10 cellular contexts compared by ENCODE assay signal in genomic region chr3:147412917-147413711, GRCh38. TPM values are rescaled to one million over a fixed set of nuclear protein-coding genes. Genes with fewer than 3 reads are reported as not detected.
DNase-seq lines count a peak whose midpoint lies in the region; ATAC-seq and TF ChIP-seq lines count a peak whose summit lies in the region.
"Had no signal": no experiment of that assay in that cellular context is flagged by ENCODE, and none has a peak within 500 bp of the region (broad histone marks: within the 10 kb centered on the region; RNA-seq: fewer than 3 reads in every experiment).

No MANE protein-coding gene starts in this region.

- H2BK12ac ChIP-seq in H9 (ENCODE audit: insufficient read length, low read depth, low read length): no peak overlapping the region

- H3T11ph ChIP-seq in H9 (ENCODE audit: low read length): no peak overlapping the region

- H4K91ac ChIP-seq in H9 (ENCODE audit: insufficient read length, low read depth, low read length): no peak overlapping the region

- no peak overlapping the region for H2BK20ac ChIP-seq in H9 (ENCODE audit: low read depth, low read length, poor library complexity, severe bottlenecking)

- H3K27me3 ChIP-seq in H9 (ENCODE audit: insufficient read depth, low read length) (peaks cover 78% of the 10 kb centered on the region), gastrocnemius medialis (peaks cover 17 to 33% (median 21%) of the 10 kb centered on the region in 3 donors)

- peaks cover 34% of the 10 kb centered on the region for H3K23me2 ChIP-seq in H9 (ENCODE audit: insufficient read length, low read depth, low read length, poor library complexity, severe bottlenecking)

- no peaks in the 10 kb centered on the region for H3K36me3 ChIP-seq in gastrocnemius medialis

- no peak overlapping the region for H3K9ac ChIP-seq in H9 (ENCODE audit: extremely low read depth, insufficient read length, low read length)

- no peak for ATAC-seq in gastrocnemius medialis
- ATAC-seq in GM18505 (IDR thresholded peaks at IDR 0.05; ENCODE audit: unreplicated experiment): no peak

- peak overlapping the region; percentile 70 for H3K4me2 ChIP-seq in H9 (ENCODE audit: insufficient read depth, insufficient read length, low read length)

- peak overlapping the region; percentile 0 to 79; a peak in 4 of 5 replicates for H3K4me3 Mint-ChIP-seq in H9
- peak overlapping the region; percentile 5 for H3K4me3 Mint-ChIP-seq in activated T-helper 1 cell treated with anti-CD3 and anti-CD28 coated beads, Interleukin-12 subunit alpha, Interleukin-12 subunit beta, Interleukin-2, Interleukin-4 antibody, amounts not matched to agents 30 ng/mL and 10 ng/mL and 1 ng/mL, durations not matched to agents 14 hours and 24 hours and 36 hours

- H3K9me3 ChIP-seq in H9 (ENCODE audit: control insufficient read depth, low read depth, low read length): no peaks in the 10 kb centered on the region
- no peaks in the 10 kb centered on the region for H3K9me3 ChIP-seq in gastrocnemius medialis

- peaks cover 0 to 3% of the 10 kb centered on the region in 2 experiments; a peak in 1 of 5 replicates for H3K9me3 Mint-ChIP-seq in H9
- H3K9me3 Mint-ChIP-seq in activated T-helper 1 cell treated with anti-CD3 and anti-CD28 coated beads, Interleukin-12 subunit alpha, Interleukin-12 subunit beta, Interleukin-2, Interleukin-4 antibody, amounts not matched to agents 30 ng/mL and 10 ng/mL and 1 ng/mL, durations not matched to agents 14 hours and 24 hours and 36 hours: peaks cover 12% of the 10 kb centered on the region

- no peaks in the 10 kb centered on the region; a peak in 1 of 7 replicates for H3K36me3 Mint-ChIP-seq in H9 (ENCODE audit: insufficient read depth in 1 of 3, low read depth in 3 of 3)
- H3K36me3 Mint-ChIP-seq in activated T-helper 1 cell treated with anti-CD3 and anti-CD28 coated beads, Interleukin-12 subunit alpha, Interleukin-12 subunit beta, Interleukin-2, Interleukin-4 antibody, amounts not matched to agents 30 ng/mL and 10 ng/mL and 1 ng/mL, durations not matched to agents 14 hours and 24 hours and 36 hours (ENCODE audit: low read depth): peaks cover 4% of the 10 kb centered on the region

- TF ChIP-seq POLR2A in gastrocnemius medialis (IDR thresholded peaks at IDR 0.05) (no peak), GM18505 (IDR thresholded peaks at IDR 0.05; ENCODE audit: borderline replicate concordance, extremely low read depth, insufficient read depth, insufficient read length) (no peak)

- H3K18ac ChIP-seq in H9 (ENCODE audit: insufficient read length, low read depth, low read length): no peak overlapping the region

- no peak overlapping the region for H3K27ac Mint-ChIP-seq in H9
- H3K27ac Mint-ChIP-seq in activated T-helper 1 cell treated with anti-CD3 and anti-CD28 coated beads, Interleukin-12 subunit alpha, Interleukin-12 subunit beta, Interleukin-2, Interleukin-4 antibody, amounts not matched to agents 30 ng/mL and 10 ng/mL and 1 ng/mL, durations not matched to agents 14 hours and 24 hours and 36 hours: peak overlapping the region; percentile 91

- H2AK5ac ChIP-seq in H9 (ENCODE audit: insufficient read length, low read length): no peak overlapping the region

- H3K27ac ChIP-seq in H9 (ENCODE audit: insufficient read length, low read depth, low read length): no peak overlapping the region
- peak overlapping the region; percentile 79 to 85 (median 82) for H3K27ac ChIP-seq in gastrocnemius medialis

- in situ Hi-C loops in gastrocnemius medialis (cut with MboI; ENCODE audit: low sequenced_read_pairs in 4 of 4): no loop called here

- intact Hi-C loops in activated T-helper 1 cell treated with anti-CD3 and anti-CD28 coated beads, Interleukin-12 subunit alpha, Interleukin-12 subunit beta, Interleukin-2, Interleukin-4 antibody, amounts not matched to agents 30 ng/mL and 10 ng/mL and 1 ng/mL, durations not matched to agents 14 hours and 24 hours and 36 hours (cut with micrococcal nuclease): no loop called here
- intact Hi-C loops in gastrocnemius medialis (cut with DNase I; ENCODE audit: low total_unique reads): loop anchor here (10.0 kb wide), 1 partner anchor 242 kb away; no protein-coding TSS in a partner anchor

- peak overlapping the region; percentile 70; the same call in 1 of the 2 replicates for H2BK15ac ChIP-seq in H9 (ENCODE audit: low read depth, low read length)

- H4K8ac ChIP-seq in H9 (replicated peaks; ENCODE audit: insufficient read length, low read depth, low read length): no peak overlapping the region

- no peak overlapping the region for H3K56ac ChIP-seq in H9 (ENCODE audit: insufficient read length, low read depth, low read length)

- H3K79me1 ChIP-seq in H9 (ENCODE audit: insufficient read depth, low read depth, low read length, poor library complexity, severe bottlenecking): no peaks in the 10 kb centered on the region

- TF ChIP-seq CTCF in H9 (conservative IDR thresholded peaks at IDR 0.05) (no peak), foreskin fibroblast (IDR thresholded peaks at IDR 0.05; ENCODE audit: low read depth, low read length) (no peak), gastrocnemius medialis (IDR thresholded peaks at IDR 0.05 in 4 of 5, conservative IDR thresholded peaks at IDR 0.05 in 1 of 5) (no peak)

- no peaks in the 10 kb centered on the region for H3K79me2 ChIP-seq in H9 (ENCODE audit: insufficient read depth, low read length)

- H2AFZ ChIP-seq in H9 (ENCODE audit: low read length): no peak overlapping the region

- H4K5ac ChIP-seq in H9 (ENCODE audit: insufficient read length, low read depth, low read length): no peak overlapping the region

- 0 out of 2 replicates have a peak, but pooled peaks cover 3% of the 10 kb centered on the region for H3K4me1 ChIP-seq in H9 (ENCODE audit: insufficient read depth, low read length)
- peaks cover 8 to 22% of the 10 kb centered on the region in 2 donors for H3K4me1 ChIP-seq in gastrocnemius medialis

- no peak overlapping the region for H2BK120ac ChIP-seq in H9 (ENCODE audit: low read depth, low read length, poor library complexity, severe bottlenecking)

- no peak overlapping the region for H3K14ac ChIP-seq in H9 (ENCODE audit: insufficient read depth, low read length)

- H3K4me3 ChIP-seq in foreskin fibroblast (ENCODE audit: low read depth in 1 of 2, low read length in 2 of 2) (peak overlapping the region; percentile 18 to 28), gastrocnemius medialis (peak overlapping the region; percentile 37 to 83 (median 67))

- no CpG with 5 or more reads among the region's 38 CpGs for WGBS in H9 (ENCODE audit: extremely low coverage, insufficient read length, low lambda C conversion rate)

- peaks cover 99% of the 10 kb centered on the region for H3K27me3 Mint-ChIP-seq in H9 (ENCODE audit: low read depth)
- H3K27me3 Mint-ChIP-seq in activated T-helper 1 cell treated with anti-CD3 and anti-CD28 coated beads, Interleukin-12 subunit alpha, Interleukin-12 subunit beta, Interleukin-2, Interleukin-4 antibody, amounts not matched to agents 30 ng/mL and 10 ng/mL and 1 ng/mL, durations not matched to agents 14 hours and 24 hours and 36 hours (ENCODE audit: insufficient read depth): peaks cover 71% of the 10 kb centered on the region

- no peak overlapping the region for H2BK5ac ChIP-seq in H9 (ENCODE audit: insufficient read length, low read length)

- H4K20me1 ChIP-seq in H9 (ENCODE audit: control insufficient read depth, insufficient read depth, insufficient read length): no peaks in the 10 kb centered on the region

- H3K4ac ChIP-seq in H9 (ENCODE audit: low read depth, low read length): no peak overlapping the region

- DNase-seq in H9 (peak; percentile 67), foreskin fibroblast (no peak), gastrocnemius medialis (no peak), NCI-H524 (lab: John Stamatoyannopoulos, UW) (no peak), dermis blood vessel endothelial cell (no peak)
- DNase-seq in activated T-helper 1 cell treated with anti-CD3 and anti-CD28 coated beads, Interleukin-12 subunit alpha, Interleukin-12 subunit beta, Interleukin-2, Interleukin-4 antibody, amounts not matched to agents 30 ng/mL and 10 ng/mL and 1 ng/mL, durations not matched to agents 14 hours and 24 hours and 36 hours (ENCODE audit: low spot score): no peak
- DNase-seq: cortex of kidney, midbrain had no signal

- no peak overlapping the region for H3K23ac ChIP-seq in H9 (ENCODE audit: insufficient read length, low read depth, low read length)

- peaks cover 16 to 64% of the 10 kb centered on the region in 2 experiments for H3K4me1 Mint-ChIP-seq in H9
- H3K4me1 Mint-ChIP-seq in activated T-helper 1 cell treated with anti-CD3 and anti-CD28 coated beads, Interleukin-12 subunit alpha, Interleukin-12 subunit beta, Interleukin-2, Interleukin-4 antibody, amounts not matched to agents 30 ng/mL and 10 ng/mL and 1 ng/mL, durations not matched to agents 14 hours and 24 hours and 36 hours (ENCODE audit: low read depth): peaks cover 6% of the 10 kb centered on the region

RNA-seq across cellular contexts. Expression of gene ZIC1, which starts 3.9 kb away (rescaled TPM):
- total RNA-seq in H9 (2021): not detected in 2 replicates
- not detected in 2 replicates for total RNA-seq in activated T-helper 1 cell treated with anti-CD3 and anti-CD28 coated beads, Interleukin-12 subunit alpha, Interleukin-12 subunit beta, Interleukin-2, Interleukin-4 antibody, amounts not matched to agents 30 ng/mL and 10 ng/mL and 1 ng/mL, durations not matched to agents 14 hours and 24 hours and 36 hours
- total RNA-seq in gastrocnemius medialis: 1 to 10 TPM; 3.3 to 5.2 (median 4.3) TPM
- total RNA-seq in dermis blood vessel endothelial cell: under 0.01 TPM in 1 of 2 replicates, not detected in the other
- total RNA-seq: NCI-H460 had no signal

RNA-seq across cellular contexts. Expression of gene ZIC4, which starts 6.8 kb away (rescaled TPM):
- total RNA-seq in H9 (2021): not detected in 2 replicates
- total RNA-seq in activated T-helper 1 cell treated with anti-CD3 and anti-CD28 coated beads, Interleukin-12 subunit alpha, Interleukin-12 subunit beta, Interleukin-2, Interleukin-4 antibody, amounts not matched to agents 30 ng/mL and 10 ng/mL and 1 ng/mL, durations not matched to agents 14 hours and 24 hours and 36 hours: not detected in 2 replicates
- total RNA-seq in gastrocnemius medialis: under 1 TPM in 3 of 4 donors, not detected in 1; 0.19 to 0.47 (median 0.39) TPM
- total RNA-seq in dermis blood vessel endothelial cell: not detected in 2 replicates
- total RNA-seq: NCI-H460 had no signal
